Comparison of ENCODE assay signal across 10 cellular contexts in genomic region chr20:4369798-4370124, GRCh38.
A peak's percentile ranks its signal among the peaks of the same experiment; 100 is the strongest.
DNase-seq lines count a peak whose midpoint lies in the region; ATAC-seq and TF ChIP-seq lines count a peak whose summit lies in the region.
"Had no signal": no experiment of that assay in that cellular context is flagged by ENCODE, and none has a peak within 500 bp of the region (broad histone marks: within the 10 kb centered on the region; RNA-seq: fewer than 3 reads in every experiment).

No MANE protein-coding gene starts in this region.

- ATAC-seq in HG03196 (IDR thresholded peaks at IDR 0.05; ENCODE audit: unreplicated experiment) = peak; percentile 55
- no peak for ATAC-seq in HG02973 (IDR thresholded peaks at IDR 0.05; ENCODE audit: unreplicated experiment)

- H3K4me1 Mint-ChIP-seq in activated CD4-positive, alpha-beta memory T cell treated with anti-CD3 and anti-CD28 coated beads, Interleukin-2, amount 10 ng/mL, durations not matched to agents 7 days and 5 days = peaks cover 28% of the 10 kb centered on the region

- peaks cover 12% of the 10 kb centered on the region for H3K9me3 Mint-ChIP-seq in activated CD4-positive, alpha-beta memory T cell treated with anti-CD3 and anti-CD28 coated beads, Interleukin-2, amount 10 ng/mL, durations not matched to agents 7 days and 5 days

- POLR2A ChIA-PET in GM10248 (lab: Yijun Ruan, JAX) = no interaction called here
- POLR2A ChIA-PET in activated CD4-positive, alpha-beta memory T cell treated with anti-CD3 and anti-CD28 coated beads, Interleukin-2, amount 10 ng/mL, durations not matched to agents 7 days and 5 days (lab: Charles Lee) = interaction anchor here (1.4 kb wide), 1 partner anchor 296 kb away, joined by 3 read pairs; no protein-coding TSS in a partner anchor

- H3K27ac Mint-ChIP-seq in activated CD4-positive, alpha-beta memory T cell treated with anti-CD3 and anti-CD28 coated beads, Interleukin-2, amount 10 ng/mL, durations not matched to agents 7 days and 5 days = peak overlapping the region; percentile 93

- CTCF ChIA-PET in GM10248 (lab: Yijun Ruan, JAX) = interaction anchor here (0.8 kb wide), 1 partner anchor 9 kb away, joined by 3 read pairs; no protein-coding TSS in a partner anchor
- CTCF ChIA-PET in activated CD4-positive, alpha-beta memory T cell treated with anti-CD3 and anti-CD28 coated beads, Interleukin-2, amount 10 ng/mL, durations not matched to agents 7 days and 5 days (lab: Charles Lee) = no interaction called here

- DNase-seq in GM10248 (ENCODE audit: extremely low spot score) (peak; percentile 32), pulmonary artery endothelial cell (ENCODE audit: low read depth, low spot score) (peak; percentile 15), NCI-H82 (lab: John Stamatoyannopoulos, UW) (no peak), T-helper 9 cell (no peak), GOT3 (lab: John Stamatoyannopoulos, UW) (no peak)
- DNase-seq in activated CD4-positive, alpha-beta memory T cell treated with anti-CD3 and anti-CD28 coated beads, Interleukin-2, amount 10 ng/mL, durations not matched to agents 7 days and 5 days = peak; percentile 65
- DNase-seq: dorsolateral prefrontal cortex, NCI-H1436 treated with DMSO at 0.1 percent for 48 hours had no signal

- H3K27me3 Mint-ChIP-seq in activated CD4-positive, alpha-beta memory T cell treated with anti-CD3 and anti-CD28 coated beads, Interleukin-2, amount 10 ng/mL, durations not matched to agents 7 days and 5 days = peaks cover 4% of the 10 kb centered on the region

- TF ChIP-seq CTCF in GM10248 (IDR thresholded peaks at IDR 0.05; ENCODE audit: control extremely low read depth, extremely low read depth, low read depth, missing control alignments) = no peak

- peaks cover 11% of the 10 kb centered on the region for H3K36me3 Mint-ChIP-seq in activated CD4-positive, alpha-beta memory T cell treated with anti-CD3 and anti-CD28 coated beads, Interleukin-2, amount 10 ng/mL, durations not matched to agents 7 days and 5 days (ENCODE audit: low read depth)

- H3K4me3 Mint-ChIP-seq in activated CD4-positive, alpha-beta memory T cell treated with anti-CD3 and anti-CD28 coated beads, Interleukin-2, amount 10 ng/mL, durations not matched to agents 7 days and 5 days = no peak overlapping the region

Comparison
In these comparisons a context has a peak if more than half of its experiments do, and no peak if none do; other contexts are left out.
1. DNase-seq: peak in GM10248 (single experiment), activated CD4-positive, alpha-beta memory T cell treated with anti-CD3 and anti-CD28 coated beads, Interleukin-2, amount 10 ng/mL, durations not matched to agents 7 days and 5 days (single experiment) and pulmonary artery endothelial cell (single experiment); none in NCI-H82 (single experiment), T-helper 9 cell (single experiment) and GOT3 (single experiment).